23 cellular contexts compared by ENCODE assay signal in the genomic region with DNA sequence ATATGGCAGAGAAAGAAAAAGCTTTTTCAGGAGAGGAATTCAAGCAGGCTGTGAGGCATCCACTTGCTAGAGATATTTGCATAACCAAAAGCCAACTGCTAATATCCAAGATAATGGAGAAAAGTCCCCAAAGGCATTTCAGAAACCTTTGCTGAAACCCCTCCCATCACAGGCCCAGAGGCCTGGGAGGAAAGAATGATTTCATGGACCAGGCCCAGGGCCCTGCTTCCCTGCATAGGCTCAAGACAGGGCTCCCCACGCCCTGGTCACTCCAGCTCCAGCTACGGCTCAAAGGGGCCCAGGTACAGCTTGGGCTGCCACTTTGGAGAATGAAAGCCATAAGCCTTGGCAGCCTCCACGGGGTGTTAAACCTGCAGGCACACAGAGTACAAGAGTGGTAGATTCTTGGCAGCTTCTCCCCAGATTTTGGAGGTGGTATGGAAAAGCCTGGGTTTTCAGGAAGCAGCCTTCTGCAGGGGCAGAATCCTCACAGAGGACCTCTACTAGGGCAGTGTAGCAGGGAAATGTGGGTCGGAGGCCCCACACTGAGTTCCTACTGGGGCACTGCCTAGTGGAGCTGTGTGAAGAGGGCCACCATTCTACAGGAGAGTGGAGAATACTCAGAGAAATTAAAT. TPM values are rescaled to one million over a fixed set of nuclear protein-coding genes. Genes with fewer than 3 reads are reported as not detected.
DNase-seq lines count a peak whose midpoint lies in the region; ATAC-seq, FAIRE-seq and TF ChIP-seq lines count a peak whose summit lies in the region.
"Had no signal": no experiment of that assay in that cellular context is flagged by ENCODE, and none has a peak within 500 bp of the region (broad histone marks: within the 10 kb centered on the region; RNA-seq: fewer than 3 reads in every experiment).

No MANE protein-coding gene starts in this region.

- no peaks in the 10 kb centered on the region for H4K20me1 ChIP-seq in K562 (replicated peaks; ENCODE audit: control insufficient read depth, insufficient read depth, low read length)
- H4K20me1 ChIP-seq: BLaER1 treated with 17β-estradiol and CSF1 and Interleukin-3, amounts not matched to agents 10 nM and 100 nM had no signal

- H3K4me3 ChIP-seq in A549 (no peak overlapping the region), K562 (no peak overlapping the region), iPS-18c (ENCODE audit: insufficient read depth, low read depth, low read length) (peak overlapping the region; percentile 15; the same call in 1 of the 2 replicates), Caco-2 (ENCODE audit: low read depth, low read length) (no peak overlapping the region), esophagus squamous epithelium (no peak overlapping the region)
- H3K4me3 ChIP-seq: GM23338, HAP-1 had no signal

- no peak overlapping the region for H2AFZ ChIP-seq in K562 (ENCODE audit: low read depth, low read length)
- H2AFZ ChIP-seq: GM23338 had no signal

- TF ChIP-seq RAD21 in A549 (conservative IDR thresholded peaks at IDR 0.05 in 1 of 2, IDR thresholded peaks at IDR 0.05 in 1 of 2), result no peak
- TF ChIP-seq RAD21 in K562 (CRISPR knock-in tag; conservative IDR thresholded peaks at IDR 0.05 in 1 of 2, IDR thresholded peaks at IDR 0.05 in 1 of 2), result no peak

- TF ChIP-seq CTCF in A549 (IDR thresholded peaks at IDR 0.05) (no peak), K562 (IDR thresholded peaks at IDR 0.05 in 2 of 3, conservative IDR thresholded peaks at IDR 0.05 in 1 of 3; ENCODE audit: insufficient read depth in 2 of 3, low read depth in 1 of 3, low read length in 3 of 3) (no peak), Caco-2 (IDR thresholded peaks at IDR 0.05; ENCODE audit: insufficient read depth in 1 of 2, low read depth in 1 of 2, low read length in 1 of 2, severe bottlenecking in 1 of 2, unreplicated experiment in 1 of 2) (no peak), esophagus squamous epithelium (IDR thresholded peaks at IDR 0.05) (no peak)

- H3K27ac Mint-ChIP-seq in Caco-2 (ENCODE audit: unreplicated experiment), result no peak overlapping the region
- H3K27ac Mint-ChIP-seq: CD14-positive monocyte; CD4-positive, alpha-beta T cell; GM23338 had no signal

- 18% methylated on average over 4 of the region's 4 CpGs for WGBS in A549 (ENCODE audit: missing lambda C conversion rate)
- WGBS in K562 (ENCODE audit: insufficient coverage, low coverage, missing lambda C conversion rate), result 9% methylated on average over 4 of the region's 4 CpGs
- 92 to 100% methylated on average over 1 to 2 of the region's 4 CpGs for WGBS in esophagus squamous epithelium, 2 donors

- no peaks in the 10 kb centered on the region for H3K27me3 Mint-ChIP-seq in Caco-2 (ENCODE audit: insufficient read depth, unreplicated experiment)
- H3K27me3 Mint-ChIP-seq: CD4-positive, alpha-beta T cell had no signal

- CTCF ChIA-PET in A549 (lab: Yijun Ruan, JAX) (interaction anchor here (0.5 to 1.5 kb wide), 4 partner anchors 13 to 617 kb away, joined by 3 to 4 read pairs (median 4); no protein-coding TSS in a partner anchor), K562 (lab: Yijun Ruan, JAX; ENCODE audit: low intra/inter-chr PET ratio) (no interaction called here), Caco-2 (lab: Charles Lee) (no interaction called here)

- TF ChIP-seq POLR2A in A549 (IDR thresholded peaks at IDR 0.05; ENCODE audit: low read length) (no peak), K562 (conservative IDR thresholded peaks at IDR 0.05) (no peak), esophagus squamous epithelium (IDR thresholded peaks at IDR 0.05) (no peak)

- H3K9me3 ChIP-seq in A549 (peaks cover 17% of the 10 kb centered on the region), K562 (replicated peaks; ENCODE audit: control insufficient read depth, insufficient read depth, low read depth, low read length) (peaks cover 2% of the 10 kb centered on the region), iPS-18c (ENCODE audit: control insufficient read depth, insufficient read depth, low read length) (peaks cover 7% of the 10 kb centered on the region), Caco-2 (peaks cover 14% of the 10 kb centered on the region), esophagus squamous epithelium (peaks cover 0 to 14% (median 10%) of the 10 kb centered on the region in 3 donors)
- H3K9me3 ChIP-seq: BE2C had no signal

- no peaks in the 10 kb centered on the region for H3K9me1 ChIP-seq in K562 (ENCODE audit: control insufficient read depth, insufficient read depth, low read length)

- ATAC-seq in A549 (no peak), K562 (no peak)
- ATAC-seq: GM23338 had no signal

- H3K27ac ChIP-seq in A549 (no peak overlapping the region), K562 (ENCODE audit: extremely low read depth, low read depth, low read length) (no peak overlapping the region), esophagus squamous epithelium (no peak overlapping the region)
- H3K27ac ChIP-seq: 22Rv1; BLaER1 treated with 17β-estradiol and CSF1 and Interleukin-3, amounts not matched to agents 10 nM and 100 nM had no signal

- no peak overlapping the region for H3K9ac ChIP-seq in K562 (ENCODE audit: insufficient read depth in 1 of 2, low read depth in 2 of 2, low read length in 2 of 2)
- H3K9ac ChIP-seq: BLaER1 treated with 17β-estradiol and CSF1 and Interleukin-3, amounts not matched to agents 10 nM and 100 nM had no signal

- no peaks in the 10 kb centered on the region for H3K36me3 ChIP-seq in K562 (ENCODE audit: control insufficient read depth, insufficient read depth, low read length)
- no peaks in the 10 kb centered on the region for H3K36me3 ChIP-seq in Caco-2 (ENCODE audit: control insufficient read depth, insufficient read depth, low read length)
- no peaks in the 10 kb centered on the region for H3K36me3 ChIP-seq in esophagus squamous epithelium
- H3K36me3 ChIP-seq: BE2C, HAP-1 had no signal

- POLR2A ChIA-PET in A549 (lab: Yijun Ruan, JAX) (no interaction called here), K562 (lab: Yijun Ruan, JAX) (no interaction called here), Caco-2 (lab: Charles Lee) (no interaction called here)

- intact Hi-C loops in K562 (cut with micrococcal nuclease) (no loop called here), Caco-2 (cut with micrococcal nuclease; ENCODE audit: unreplicated experiment) (no loop called here), esophagus squamous epithelium (cut with DNase I) (no loop called here)

- peaks cover 29% of the 10 kb centered on the region for H3K9me3 Mint-ChIP-seq in Caco-2 (ENCODE audit: unreplicated experiment)

- H3K36me3 Mint-ChIP-seq in Caco-2 (ENCODE audit: insufficient read depth, unreplicated experiment), result peaks cover under 1% of the 10 kb centered on the region

- H3K4me3 Mint-ChIP-seq in Caco-2 (ENCODE audit: unreplicated experiment), result no peak overlapping the region
- H3K4me3 Mint-ChIP-seq: CD14-positive monocyte; CD4-positive, alpha-beta T cell; GM23338 had no signal

- no TSS peak for BruUV-seq in K562 (replicated peaks; lab: Mats Ljungman, UMichigan)
- BruUV-seq in Caco-2 (replicated peaks; lab: Mats Ljungman, UMichigan), result no TSS peak

- no peaks in the 10 kb centered on the region for H3K27me3 ChIP-seq in K562 (ENCODE audit: control insufficient read depth in 2 of 2, insufficient read depth in 2 of 2, low read length in 2 of 2)
- H3K27me3 ChIP-seq in Caco-2 (replicated peaks; ENCODE audit: control insufficient read depth, insufficient read depth, low read length), result no peaks in the 10 kb centered on the region
- no peaks in the 10 kb centered on the region for H3K27me3 ChIP-seq in esophagus squamous epithelium
- H3K27me3 ChIP-seq: BE2C; BLaER1 treated with 17β-estradiol and CSF1 and Interleukin-3, amounts not matched to agents 10 nM and 100 nM had no signal

- FAIRE-seq in A549 (lab: Jason Lieb, UNC) (no peak), K562 (lab: Jason Lieb, UNC) (no peak)
- FAIRE-seq: A204.1, G401.6, GM12892, H54 had no signal

- H3K4me1 Mint-ChIP-seq in Caco-2 (ENCODE audit: low read depth, unreplicated experiment), result peaks cover 6% of the 10 kb centered on the region

- H3K79me2 ChIP-seq in K562 (ENCODE audit: control insufficient read depth, insufficient read depth, low read length), result no peaks in the 10 kb centered on the region

- DNase-seq in A549 (ENCODE audit: low read depth in 1 of 2, low spot score in 1 of 2), result no peak
- DNase-seq in K562 (ENCODE audit: extremely low read depth in 1 of 4, low spot score in 3 of 4), result no peak
- DNase-seq in Caco-2, result no peak
- no peak for DNase-seq in esophagus squamous epithelium (lab: John Stamatoyannopoulos, UW)
- no peak for DNase-seq in GM19238 (ENCODE audit: insufficient read length, low spot score)
- DNase-seq: ACHN; AML-193; BE2C; Calu3; CD4-positive, alpha-beta T cell; CD8-positive, alpha-beta memory T cell; DMS53; DMS79 treated with DMSO at 0.1 percent for 48 hours had no signal

- peaks cover 5% of the 10 kb centered on the region; the same call in 1 of the 3 replicates for H3K4me1 ChIP-seq in A549
- H3K4me1 ChIP-seq in K562 (replicated peaks in 1 of 2; ENCODE audit: control insufficient read depth in 2 of 2, insufficient read depth in 2 of 2, low read length in 2 of 2), result peaks cover 0 to 5% of the 10 kb centered on the region in 2 experiments; a peak in 2 of 5 replicates
- peaks cover 4% of the 10 kb centered on the region; the same call in 1 of the 2 replicates for H3K4me1 ChIP-seq in Caco-2
- H3K4me1 ChIP-seq in esophagus squamous epithelium, result peaks cover 0 to 8% (median 3%) of the 10 kb centered on the region in 3 donors
- H3K4me1 ChIP-seq: BE2C, HAP-1 had no signal

- no peak overlapping the region for H3K4me2 ChIP-seq in A549
- no peak overlapping the region for H3K4me2 ChIP-seq in K562 (ENCODE audit: insufficient read depth, low read length)
- H3K4me2 ChIP-seq: BLaER1 treated with 17β-estradiol and CSF1 and Interleukin-3, amounts not matched to agents 10 nM and 100 nM; GM23338 had no signal

- in situ Hi-C loops in K562 (cut with MboI), result loop anchor here (25.0 kb wide), 1 partner anchor 936 kb away; no protein-coding TSS in a partner anchor

- no peak for TF ChIP-seq EP300 in A549 (IDR thresholded peaks at IDR 0.05)
- TF ChIP-seq EP300 in K562 (IDR thresholded peaks at IDR 0.05; ENCODE audit: low read length), result no peak

RNA-seq across cellular contexts. Expression of gene RSU1, which starts 5.6 kb away (rescaled TPM):
- 114 and 127 TPM in 2 replicates for polyA plus RNA-seq in A549 (2011; rRNA removed)
- polyA plus RNA-seq in A549 (2012; cell fraction: cytosol; rRNA removed), result 64.8 and 82.4 TPM in 2 replicates
- 32.4 and 56.7 TPM in 2 replicates for polyA plus RNA-seq in A549 (2012; cell fraction: nucleus; rRNA removed)
- polyA plus RNA-seq in A549 (2017; fragmentation: RNase III; extraction: RNeasy Plus Mini Kit Qiagen cat#74134 plus additional on column Dnase treatment), result 99.3 to 110 TPM (median 107 TPM) in 3 replicates
- 57.5 and 69.6 TPM in 2 replicates for polyA minus RNA-seq in A549 (2011; rRNA and poly(A)+ RNA removed)
- total RNA-seq in K562 (2011; cell fraction: chromatin; rRNA removed; ENCODE audit: low replicate concordance), result 20.2 and 20.9 TPM in 2 replicates
- 6.5 and 12.8 TPM in 2 replicates for total RNA-seq in K562 (2011; cell fraction: nucleolus; rRNA removed)
- 11.2 and 12.5 TPM in 2 replicates for total RNA-seq in K562 (2011; cell fraction: nucleoplasm; rRNA removed)
- total RNA-seq in K562 (2014; rRNA removed), result 18.8 and 26.1 TPM in 2 replicates
- total RNA-seq in K562 (2014; rRNA removed; fragmentation: Illumina TruSeq; extraction: Trizol), result 28.7 and 28.9 TPM in 2 replicates
- 29.9 and 31.5 TPM in 2 replicates for total RNA-seq in K562 (2015; rRNA removed; fragmentation: Illumina TruSeq; extraction: Trizol)
- 27.7 and 29.1 TPM in 2 replicates for total RNA-seq in K562 (2021)
- polyA plus RNA-seq in K562 (2011; rRNA removed), result 43.6 and 45.2 TPM in 2 replicates
- 33.6 and 39.3 TPM in 2 replicates for polyA plus RNA-seq in K562 (2011; cell fraction: cytosol; rRNA removed)
- polyA plus RNA-seq in K562 (2011; cell fraction: nucleus; rRNA removed), result 13.3 and 17.7 TPM in 2 replicates
- 25.3 and 34.6 TPM in 2 replicates for polyA plus RNA-seq in K562 (2012)
- 44.8 and 61.1 TPM in 2 replicates for polyA plus RNA-seq in K562 (2014; fragmentation: Illumina TruSeq; extraction: Trizol)
- 10 to 100 TPM; 60.0 to 67.3 TPM for polyA plus RNA-seq in K562 (2014; fragmentation: Nextera tagmentation; extraction: Ambion mirVana)
- 28.8 and 37.2 TPM in 2 replicates for polyA plus RNA-seq in K562 (2014; rRNA removed)
- polyA minus RNA-seq in K562 (2011; rRNA and poly(A)+ RNA removed), result 34.7 and 35.3 TPM in 2 replicates
- polyA minus RNA-seq in K562 (2011; cell fraction: cytosol; rRNA and poly(A)+ RNA removed), result 13.1 and 19.8 TPM in 2 replicates
- polyA minus RNA-seq in K562 (2011; cell fraction: nucleus; rRNA and poly(A)+ RNA removed), result 4.3 and 9.9 TPM in 2 replicates
- total RNA-seq in Caco-2 (2022), result 62.0 and 66.6 TPM in 2 replicates
- total RNA-seq in esophagus squamous epithelium, result 10 to 100 TPM; 43.5 to 61.5 (median 51.3) TPM

Comparison
In these comparisons a context has a peak if more than half of its experiments do, and no peak if none do; other contexts are left out.
1. Of the 35 proteins assayed by ChIP-seq in both K562 and A549: peak only in K562: none; only in A549: none; in both: ZFP36; in neither: 34.